8 cellular contexts compared by ENCODE assay signal in the genomic region with DNA sequence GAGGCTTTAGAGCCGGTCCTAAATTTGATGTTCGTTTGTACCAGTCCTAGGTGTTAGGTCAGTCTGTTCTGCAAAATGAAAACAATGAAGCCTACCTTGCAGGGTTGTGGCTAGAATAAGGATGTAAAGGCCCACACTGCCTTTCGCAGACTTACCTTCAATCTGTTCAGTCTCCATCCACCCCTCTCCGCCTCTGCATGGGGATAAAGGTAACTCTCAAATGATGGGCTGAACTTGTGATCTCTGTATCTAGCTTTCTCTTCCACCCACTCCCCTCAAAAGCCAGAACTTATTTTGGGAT. TPM values are rescaled to one million over a fixed set of nuclear protein-coding genes. Genes with fewer than 3 reads are reported as not detected.
DNase-seq lines count a peak whose midpoint lies in the region; ATAC-seq, FAIRE-seq and TF ChIP-seq lines count a peak whose summit lies in the region.
"Not testable (repeated sequence)": the region's sequence is repeated elsewhere in the genome, so short reads cannot be mapped to it uniquely, and the experiment has no call there.

No MANE protein-coding gene starts in this region.

- not testable (repeated sequence) for H3K9ac ChIP-seq in DND-41 (ENCODE audit: low read depth, low read length)

- ATAC-seq in DND-41 (ENCODE audit: insufficient read depth, low read depth) (peak; percentile 41), GM19328 (IDR thresholded peaks at IDR 0.05; ENCODE audit: unreplicated experiment) (peak; percentile 29), GM21723 (IDR thresholded peaks at IDR 0.05; ENCODE audit: unreplicated experiment) (peak; percentile 23), HG02938 (IDR thresholded peaks at IDR 0.05; ENCODE audit: unreplicated experiment) (peak; percentile 32), HG03378 (IDR thresholded peaks at IDR 0.05; ENCODE audit: unreplicated experiment) (peak; percentile 20), activated B cell treated with CpG ODN at 0.5 μM for 24 hours (ENCODE audit: low read depth) (peak; percentile 28), gastroesophageal sphincter (peak; percentile 21), pancreas (peak; percentile 36 to 67 (median 54))

- H3K36me3 ChIP-seq in DND-41 (ENCODE audit: insufficient read depth, low read length); gastroesophageal sphincter; pancreas: not testable (repeated sequence)

- H4K20me1 ChIP-seq in DND-41 (ENCODE audit: insufficient read depth, low read length) = not testable (repeated sequence)

- H3K4me2 ChIP-seq in DND-41 (ENCODE audit: insufficient read depth, low read length) = not testable (repeated sequence)

- H3K27me3 ChIP-seq in DND-41 (ENCODE audit: insufficient read depth, low read length, poor library complexity); gastroesophageal sphincter; pancreas: not testable (repeated sequence)

- not testable (repeated sequence) for H3K27me3 Mint-ChIP-seq in activated B cell treated with CpG ODN at 0.5 μM for 24 hours

- not testable (repeated sequence) for H3K36me3 Mint-ChIP-seq in activated B cell treated with CpG ODN at 0.5 μM for 24 hours (ENCODE audit: low read depth)

- not testable (repeated sequence) for H3K4me3 Mint-ChIP-seq in activated B cell treated with CpG ODN at 0.5 μM for 24 hours

- DNase-seq in DND-41, activated B cell treated with CpG ODN at 0.5 μM for 24 hours, pancreas: not testable (repeated sequence)

- POLR2A ChIA-PET in activated B cell treated with CpG ODN at 0.5 μM for 24 hours (lab: Charles Lee) = not testable (repeated sequence)

- not testable (repeated sequence) for H3K27ac ChIP-seq in DND-41 (ENCODE audit: low read length); gastroesophageal sphincter; pancreas

- CTCF ChIA-PET in activated B cell treated with CpG ODN at 0.5 μM for 24 hours (lab: Charles Lee) = not testable (repeated sequence)

- not testable (repeated sequence) for H3K4me1 Mint-ChIP-seq in activated B cell treated with CpG ODN at 0.5 μM for 24 hours

- TF ChIP-seq POLR2A in gastroesophageal sphincter (IDR thresholded peaks at IDR 0.05) = not testable (repeated sequence)

- no CpG with 5 or more reads among the region's 4 CpGs for WGBS in gastroesophageal sphincter (ENCODE audit: low coverage in 1 of 2), 2 donors
- WGBS in pancreas, 2 donors = no CpG with 5 or more reads among the region's 4 CpGs

- TF ChIP-seq EP300 in gastroesophageal sphincter (IDR thresholded peaks at IDR 0.05) = not testable (repeated sequence)

- H3K9me3 ChIP-seq in DND-41 (ENCODE audit: insufficient read depth, low read length, severe bottlenecking); gastroesophageal sphincter; pancreas: not testable (repeated sequence)

- not testable (repeated sequence) for H3K4me1 ChIP-seq in DND-41 (ENCODE audit: insufficient read depth, low read length); gastroesophageal sphincter; pancreas

- not testable (repeated sequence) for H3K27ac Mint-ChIP-seq in activated B cell treated with CpG ODN at 0.5 μM for 24 hours

- H3K79me2 ChIP-seq in DND-41 (ENCODE audit: insufficient read depth, low read length) = not testable (repeated sequence)

- FAIRE-seq in pancreas (lab: Jason Lieb, UNC) = not testable (repeated sequence)

- not testable (repeated sequence) for H2AFZ ChIP-seq in DND-41 (ENCODE audit: low read depth, low read length)

- not testable (repeated sequence) for H3K4me3 ChIP-seq in DND-41 (ENCODE audit: low read depth in 1 of 2, low read length in 2 of 2); gastroesophageal sphincter; pancreas

- intact Hi-C loops in activated B cell treated with CpG ODN at 0.5 μM for 24 hours (cut with micrococcal nuclease); pancreas (cut with DNase I): not testable (repeated sequence)

- not testable (repeated sequence) for TF ChIP-seq CTCF in DND-41 (IDR thresholded peaks at IDR 0.05; ENCODE audit: borderline replicate concordance, extremely low read depth, low read length, poor library complexity, severe bottlenecking); activated B cell treated with CpG ODN at 0.5 μM for 24 hours (IDR thresholded peaks at IDR 0.05); gastroesophageal sphincter (IDR thresholded peaks at IDR 0.05); pancreas (IDR thresholded peaks at IDR 0.05)

- H3K9me3 Mint-ChIP-seq in activated B cell treated with CpG ODN at 0.5 μM for 24 hours = not testable (repeated sequence)

RNA-seq across cellular contexts. Expression of a gene that starts 0.7 kb away (rescaled TPM):
- 19.4 and 26.4 TPM in 2 replicates for total RNA-seq in activated B cell treated with CpG ODN at 0.5 μM for 24 hours
- total RNA-seq in gastroesophageal sphincter = 10 to 100 TPM; 17.4 to 68.3 (median 40.1) TPM
- 10 to 100 TPM in 2 of 6 donors, 1 to 10 TPM in 4; 7.4 to 13.4 (median 9.3) TPM for total RNA-seq in pancreas
- polyA plus RNA-seq in pancreas = 10 to 100 TPM; 19.2 to 30.9 TPM

RNA-seq across cellular contexts. Expression of a gene that starts 23.7 kb away (rescaled TPM):
- total RNA-seq in activated B cell treated with CpG ODN at 0.5 μM for 24 hours (52.7 and 61.4 TPM in 2 replicates), gastroesophageal sphincter (10 to 100 TPM in 3 of 4 donors, 1 to 10 TPM in 1; 1.3 to 58.2 (median 33.8) TPM), pancreas (10 to 100 TPM; 12.6 to 23.0 (median 19.6) TPM)
- 10 to 100 TPM; 14.2 to 15.3 TPM for polyA plus RNA-seq in pancreas
